ENCODE assay signal across 11 cellular contexts in genomic region chr1:90835661-90836344, GRCh38.
DNase-seq lines count a peak whose midpoint lies in the region; ATAC-seq and TF ChIP-seq lines count a peak whose summit lies in the region.
"Had no signal": no experiment of that assay in that cellular context is flagged by ENCODE, and none has a peak within 500 bp of the region (broad histone marks: within the 10 kb centered on the region; RNA-seq: fewer than 3 reads in every experiment).

No MANE protein-coding gene starts in this region.

- peaks cover 12% of the 10 kb centered on the region for H3K4me1 Mint-ChIP-seq in memory B cell
- peaks cover 32% of the 10 kb centered on the region for H3K4me1 Mint-ChIP-seq in stimulated activated naive CD8-positive, alpha-beta T cell treated with anti-CD3 and anti-CD28 coated beads, Interleukin-15, amount 100 ng/mL, for 72 hours
- H3K4me1 Mint-ChIP-seq in HFFc6 (ENCODE audit: low read depth), result no peaks in the 10 kb centered on the region; the same call in 1 of the 2 replicates

- H3K4me3 Mint-ChIP-seq in memory B cell (peak overlapping the region; percentile 18), HFFc6 (no peak overlapping the region)
- peak overlapping the region; percentile 58 to 64 for H3K4me3 Mint-ChIP-seq in stimulated activated naive CD8-positive, alpha-beta T cell treated with anti-CD3 and anti-CD28 coated beads, Interleukin-15, amount 100 ng/mL, for 72 hours

- TF ChIP-seq CTCF in Peyer's patch (IDR thresholded peaks at IDR 0.05) (no peak), HFFc6 (IDR thresholded peaks at IDR 0.05) (no peak)

- H3K36me3 Mint-ChIP-seq in memory B cell, result no peaks in the 10 kb centered on the region
- H3K36me3 Mint-ChIP-seq in HFFc6 (ENCODE audit: low read depth), result no peaks in the 10 kb centered on the region

- H3K4me3 ChIP-seq in Peyer's patch (peak overlapping the region in 3 of 4 donors; percentile 34 to 44 (median 40)), esophagus (ENCODE audit: low read depth in 1 of 2, low read length in 2 of 2) (peak overlapping the region; percentile 3 to 23)

- H3K4me1 ChIP-seq in Peyer's patch (peaks cover 3 to 12% (median 7%) of the 10 kb centered on the region in 4 donors), esophagus (ENCODE audit: control insufficient read depth in 2 of 2, insufficient read depth in 2 of 2, low read length in 1 of 2) (peaks cover 3 to 9% of the 10 kb centered on the region in 2 donors)

- H3K36me3 ChIP-seq in Peyer's patch, result no peaks in the 10 kb centered on the region
- H3K36me3 ChIP-seq in esophagus (ENCODE audit: control insufficient read depth in 2 of 2, insufficient read depth in 2 of 2, low read length in 1 of 2), result no peaks in the 10 kb centered on the region
- H3K36me3 ChIP-seq: neutrophil had no signal

- no peaks in the 10 kb centered on the region for H3K9me3 ChIP-seq in Peyer's patch
- no peaks in the 10 kb centered on the region for H3K9me3 ChIP-seq in esophagus (ENCODE audit: control insufficient read depth in 2 of 2, insufficient read depth in 1 of 2, low read depth in 1 of 2, low read length in 1 of 2)
- H3K9me3 ChIP-seq: neutrophil had no signal

- 9% methylated on average over 54 to 59 of the region's 59 CpGs for WGBS in esophagus, 2 donors

- H3K27ac ChIP-seq in Peyer's patch, result no peak overlapping the region
- H3K27ac ChIP-seq in esophagus (ENCODE audit: low read depth in 2 of 2, low read length in 1 of 2), result no peak overlapping the region
- H3K27ac ChIP-seq: KMS-11, neutrophil had no signal

- TF ChIP-seq POLR2A in Peyer's patch (IDR thresholded peaks at IDR 0.05), result no peak

- H3K27me3 ChIP-seq in Peyer's patch (peaks cover 0 to 22% of the 10 kb centered on the region in 2 donors), esophagus (ENCODE audit: control insufficient read depth in 1 of 2, insufficient read depth in 2 of 2, low read length in 2 of 2) (peaks cover 3 to 24% of the 10 kb centered on the region in 2 donors)

- ATAC-seq in memory B cell (ENCODE audit: low read depth), result no peak
- peak; percentile 37 for ATAC-seq in stimulated activated naive CD8-positive, alpha-beta T cell treated with anti-CD3 and anti-CD28 coated beads, Interleukin-15, amount 100 ng/mL, for 72 hours

- H3K27ac Mint-ChIP-seq in memory B cell (no peak overlapping the region), HFFc6 (no peak overlapping the region)
- no peak overlapping the region for H3K27ac Mint-ChIP-seq in stimulated activated naive CD8-positive, alpha-beta T cell treated with anti-CD3 and anti-CD28 coated beads, Interleukin-15, amount 100 ng/mL, for 72 hours

- H3K27me3 Mint-ChIP-seq in memory B cell, result peaks cover 41% of the 10 kb centered on the region
- peaks cover 100% of the 10 kb centered on the region for H3K27me3 Mint-ChIP-seq in stimulated activated naive CD8-positive, alpha-beta T cell treated with anti-CD3 and anti-CD28 coated beads, Interleukin-15, amount 100 ng/mL, for 72 hours
- peaks cover 32% of the 10 kb centered on the region for H3K27me3 Mint-ChIP-seq in HFFc6 (ENCODE audit: insufficient read depth)

- no peaks in the 10 kb centered on the region for H3K9me3 Mint-ChIP-seq in memory B cell
- peaks cover 0 to 4% of the 10 kb centered on the region in 2 donors for H3K9me3 Mint-ChIP-seq in stimulated activated naive CD8-positive, alpha-beta T cell treated with anti-CD3 and anti-CD28 coated beads, Interleukin-15, amount 100 ng/mL, for 72 hours
- no peaks in the 10 kb centered on the region for H3K9me3 Mint-ChIP-seq in HFFc6

- DNase-seq in Peyer's patch, result peak in 1 of 3 donors; percentile 47
- peak in 1 of 2 donors; percentile 20 for DNase-seq in memory B cell (ENCODE audit: low spot score in 2 of 2)
- DNase-seq in stimulated activated naive CD8-positive, alpha-beta T cell treated with anti-CD3 and anti-CD28 coated beads, Interleukin-15, amount 100 ng/mL, for 72 hours, result no peak
- DNase-seq in NCI-H1105 (lab: John Stamatoyannopoulos, UW), result no peak
- DNase-seq in HFFc6, result no peak
- no peak for DNase-seq in HPDE6-E6E7 (ENCODE audit: extremely low spot score)
- no peak for DNase-seq in activated CD4-positive, alpha-beta T cell treated with anti-CD3 and anti-CD28 coated beads for 4 hours
- DNase-seq: activated naive CD4-positive, alpha-beta T cell had no signal
